Comparison of ENCODE assay signal across 18 cellular contexts in genomic region chr22:29751669-29752068, GRCh38. TPM values are rescaled to one million over a fixed set of nuclear protein-coding genes. Genes with fewer than 3 reads are reported as not detected.
"Had no signal": no experiment of that assay in that cellular context is flagged by ENCODE, and none has a peak within 500 bp of the region (broad histone marks: within the 10 kb centered on the region; RNA-seq: fewer than 3 reads in every experiment).

No MANE protein-coding gene starts in this region.

- H3K4me2 ChIP-seq: neural progenitor cell had no signal

- H2AFZ ChIP-seq: neural progenitor cell had no signal

- H3K27me3 Mint-ChIP-seq: memory B cell; stimulated activated naive CD8-positive, alpha-beta T cell treated with anti-CD3 and anti-CD28 coated beads, Interleukin-15, amount 100 ng/mL, for 72 hours had no signal

- H3K9ac ChIP-seq: neural progenitor cell had no signal

- FAIRE-seq: frontal cortex, pancreas had no signal

- DNase-seq: colonic mucosa; left ventricle myocardium inferior; pancreas; Right ventricle myocardium superior; stimulated activated CD4-positive, alpha-beta T cell treated with anti-CD3 and anti-CD28 coated beads, Interleukin-4, amount 100 ng/mL, for 1 hour; stimulated activated CD8-positive, alpha-beta memory T cell treated with anti-CD3 and anti-CD28 coated beads, Interleukin-4, amount 100 ng/mL, for 48 hours; stimulated activated naive CD8-positive, alpha-beta T cell treated with anti-CD3 and anti-CD28 coated beads, Interleukin-15, amount 100 ng/mL, for 72 hours; testis; upper lobe of right lung had no signal

- H3K9me3 Mint-ChIP-seq: activated T-helper 1 cell treated with anti-CD3 and anti-CD28 coated beads, Interleukin-12 subunit alpha, Interleukin-12 subunit beta, Interleukin-2, Interleukin-4 antibody, amounts not matched to agents 30 ng/mL and 10 ng/mL and 1 ng/mL, durations not matched to agents 14 hours and 24 hours and 36 hours; memory B cell; neural progenitor cell; stimulated activated naive CD8-positive, alpha-beta T cell treated with anti-CD3 and anti-CD28 coated beads, Interleukin-15, amount 100 ng/mL, for 72 hours had no signal

- ATAC-seq: SK-N-SH treated with all-trans-retinoic acid at 6 μM for 48 hours had no signal

- H3K4me1 ChIP-seq: colonic mucosa, neural progenitor cell, pancreas, testis had no signal

- H3K4me3 ChIP-seq: cardiac muscle cell, colonic mucosa, left ventricle myocardium inferior, neural progenitor cell, pancreas, testis, upper lobe of right lung had no signal

- H3K27ac Mint-ChIP-seq: memory B cell, neural progenitor cell had no signal

- H3K4me3 Mint-ChIP-seq: activated T-helper 1 cell treated with anti-CD3 and anti-CD28 coated beads, Interleukin-12 subunit alpha, Interleukin-12 subunit beta, Interleukin-2, Interleukin-4 antibody, amounts not matched to agents 30 ng/mL and 10 ng/mL and 1 ng/mL, durations not matched to agents 14 hours and 24 hours and 36 hours; memory B cell; neural progenitor cell; stimulated activated naive CD8-positive, alpha-beta T cell treated with anti-CD3 and anti-CD28 coated beads, Interleukin-15, amount 100 ng/mL, for 72 hours had no signal

- H3K27ac ChIP-seq: cardiac muscle cell, colonic mucosa, left ventricle myocardium inferior, neural progenitor cell, pancreas, testis, upper lobe of right lung had no signal

- H3K36me3 ChIP-seq: cardiac muscle cell, colonic mucosa, neural progenitor cell had no signal

- H3K9me3 ChIP-seq: colonic mucosa, left ventricle myocardium inferior, pancreas, testis, upper lobe of right lung had no signal

- H3K27me3 ChIP-seq: cardiac muscle cell, colonic mucosa, neural progenitor cell, pancreas, testis, upper lobe of right lung had no signal

RNA-seq across cellular contexts. Expression of gene CABP7, which starts 31.9 kb away (rescaled TPM):
- total RNA-seq: activated T-helper 1 cell treated with anti-CD3 and anti-CD28 coated beads, Interleukin-12 subunit alpha, Interleukin-12 subunit beta, Interleukin-2, Interleukin-4 antibody, amounts not matched to agents 30 ng/mL and 10 ng/mL and 1 ng/mL, durations not matched to agents 14 hours and 24 hours and 36 hours; cardiac muscle cell; fibroblast of lung; left ventricle myocardium inferior; Right ventricle myocardium superior; T-helper 2 cell treated with Interferon-gamma antibody and Interleukin-4, amounts not matched to agents 100 ng/mL and 5 ng/mL, for 36 hours; upper lobe of right lung had no signal
- polyA plus RNA-seq: fibroblast of lung, keratinocyte had no signal
